In genomic region chr1:12052008-12052573, GRCh38 we compare ENCODE assay signal across 8 cellular contexts. TPM values are rescaled to one million over a fixed set of nuclear protein-coding genes. Genes with fewer than 3 reads are reported as not detected.
DNase-seq lines count a peak whose midpoint lies in the region; ATAC-seq and TF ChIP-seq lines count a peak whose summit lies in the region.

No MANE protein-coding gene starts in this region.

- DNase-seq in GM04503 (ENCODE audit: low read depth), result peak; percentile 51
- DNase-seq in fibroblast of lung (ENCODE audit: low read depth in 2 of 2), result peak; percentile 83 to 85
- peak; percentile 74 to 82 (median 79) for DNase-seq in ovary
- DNase-seq in DMS114 treated with DMSO at 0.1 percent for 48 hours (lab: John Stamatoyannopoulos, UW; ENCODE audit: unreplicated experiment), result no peak
- no peak for DNase-seq in DMS79 (lab: John Stamatoyannopoulos, UW)

- peak overlapping the region; percentile 18 for H3K27ac ChIP-seq in fibroblast of lung (ENCODE audit: insufficient read depth, low read length)
- H3K27ac ChIP-seq in ovary, result peak overlapping the region; percentile 63 to 76

- H3K9ac ChIP-seq in fibroblast of lung (ENCODE audit: insufficient read depth, low read length), result no peak overlapping the region

- H3K4me3 ChIP-seq in fibroblast of lung (replicated peaks in 1 of 4; ENCODE audit: control extremely low read depth in 1 of 4, insufficient read depth in 1 of 4, low read depth in 3 of 4, low read length in 4 of 4), result no peak overlapping the region
- H3K4me3 ChIP-seq in ovary, result no peak overlapping the region

- intact Hi-C loops in ovary (cut with DNase I), result no loop called here

- no peak overlapping the region for H3K4me3 Mint-ChIP-seq in T-helper 1 cell treated with Interleukin-12 subunit alpha and Interleukin-12 subunit beta and Interleukin-4 antibody, amounts not matched to agents 30 μg/mL and 1 μg/mL, for 36 hours

- H3K79me2 ChIP-seq in fibroblast of lung (ENCODE audit: control insufficient read depth, insufficient read depth, low read length), result no peaks in the 10 kb centered on the region

- H3K36me3 Mint-ChIP-seq in T-helper 1 cell treated with Interleukin-12 subunit alpha and Interleukin-12 subunit beta and Interleukin-4 antibody, amounts not matched to agents 30 μg/mL and 1 μg/mL, for 36 hours (ENCODE audit: low read depth), result no peaks in the 10 kb centered on the region

- H3K4me1 ChIP-seq in fibroblast of lung (ENCODE audit: control insufficient read depth, extremely low read depth, insufficient read depth, low read length) (peaks cover 4% of the 10 kb centered on the region), ovary (ENCODE audit: insufficient read depth) (peaks cover 6% of the 10 kb centered on the region)

- H3K36me3 ChIP-seq in fibroblast of lung (ENCODE audit: control insufficient read depth, insufficient read depth, low read length) (no peaks in the 10 kb centered on the region), ovary (no peaks in the 10 kb centered on the region)

- no peak for TF ChIP-seq POLR2A in ovary (IDR thresholded peaks at IDR 0.05)

- H3K27me3 ChIP-seq in fibroblast of lung (ENCODE audit: control insufficient read depth, insufficient read depth, low read length) (peaks cover 4% of the 10 kb centered on the region), ovary (no peaks in the 10 kb centered on the region)

- TF ChIP-seq EP300 in ovary (IDR thresholded peaks at IDR 0.05), result no peak

- no peaks in the 10 kb centered on the region for H4K20me1 ChIP-seq in fibroblast of lung (ENCODE audit: control insufficient read depth, extremely low read depth, insufficient read depth, low read length)

- no peak overlapping the region for H3K4me2 ChIP-seq in fibroblast of lung (ENCODE audit: extremely low read depth, insufficient read depth, low read length)

- H2AFZ ChIP-seq in fibroblast of lung (ENCODE audit: low read length), result peak overlapping the region; percentile 1

- no peaks in the 10 kb centered on the region for H3K27me3 Mint-ChIP-seq in T-helper 1 cell treated with Interleukin-12 subunit alpha and Interleukin-12 subunit beta and Interleukin-4 antibody, amounts not matched to agents 30 μg/mL and 1 μg/mL, for 36 hours (ENCODE audit: low read depth)

- no peak for TF ChIP-seq CTCF in fibroblast of lung (conservative IDR thresholded peaks at IDR 0.05 in 1 of 2, IDR thresholded peaks at IDR 0.05 in 1 of 2; ENCODE audit: low read depth in 1 of 2, low read length in 2 of 2)
- no peak for TF ChIP-seq CTCF in ovary (IDR thresholded peaks at IDR 0.05)

- H3K4me1 Mint-ChIP-seq in T-helper 1 cell treated with Interleukin-12 subunit alpha and Interleukin-12 subunit beta and Interleukin-4 antibody, amounts not matched to agents 30 μg/mL and 1 μg/mL, for 36 hours (ENCODE audit: low read depth), result peaks cover 34% of the 10 kb centered on the region

- H3K9me3 ChIP-seq in fibroblast of lung (ENCODE audit: control insufficient read depth, insufficient read depth, low read depth, low read length) (no peaks in the 10 kb centered on the region), ovary (no peaks in the 10 kb centered on the region)

- WGBS in ovary, 3 donors, result 12 to 14% (median 13%) methylated on average over 9 of the region's 9 CpGs

- ATAC-seq in GM19463 (IDR thresholded peaks at IDR 0.05; ENCODE audit: unreplicated experiment), result peak; percentile 66
- peak; percentile 70 for ATAC-seq in HG03342 (IDR thresholded peaks at IDR 0.05; ENCODE audit: unreplicated experiment)

- H3K9me3 Mint-ChIP-seq in T-helper 1 cell treated with Interleukin-12 subunit alpha and Interleukin-12 subunit beta and Interleukin-4 antibody, amounts not matched to agents 30 μg/mL and 1 μg/mL, for 36 hours, result no peaks in the 10 kb centered on the region

- H3K27ac Mint-ChIP-seq in T-helper 1 cell treated with Interleukin-12 subunit alpha and Interleukin-12 subunit beta and Interleukin-4 antibody, amounts not matched to agents 30 μg/mL and 1 μg/mL, for 36 hours, result peak overlapping the region; percentile 63

RNA-seq across cellular contexts. Expression of gene TNFRSF8, which starts 11.0 kb away (rescaled TPM):
- 0.26 TPM in 1 of 2 replicates, not detected in the other for total RNA-seq in fibroblast of lung
- polyA plus RNA-seq in fibroblast of lung, result 0.05 and 0.15 TPM in 2 replicates
- polyA plus RNA-seq in fibroblast of lung (2012), result 0.36 TPM in 1 of 2 replicates, not detected in the other
- polyA minus RNA-seq in fibroblast of lung (ENCODE audit: low replicate concordance), result 1.1 TPM in 1 of 2 replicates, not detected in the other
- total RNA-seq in ovary, result 10 to 100 TPM in 1 of 7 donors, under 1 TPM in 6; 0.25 to 10.9 (median 0.45) TPM
- polyA plus RNA-seq in ovary, result under 1 TPM; 0.17 to 0.65 TPM

RNA-seq across cellular contexts. Expression of gene MIIP, which starts 32.8 kb away (rescaled TPM):
- 27.1 and 28.8 TPM in 2 replicates for total RNA-seq in fibroblast of lung
- 5.2 and 7.1 TPM in 2 replicates for polyA plus RNA-seq in fibroblast of lung
- 9.7 and 16.4 TPM in 2 replicates for polyA plus RNA-seq in fibroblast of lung (2012)
- 14.1 and 18.2 TPM in 2 replicates for polyA minus RNA-seq in fibroblast of lung (ENCODE audit: low replicate concordance)
- total RNA-seq in ovary, result 10 to 100 TPM; 32.3 to 59.0 (median 36.4) TPM
- polyA plus RNA-seq in ovary, result 10 to 100 TPM in 1 of 2 donors, 1 to 10 TPM in 1; 3.3 to 42.8 TPM

Comparison
In these comparisons a context has a peak if more than half of its experiments do, and no peak if none do; other contexts are left out.
1. DNase-seq: peak in GM04503 (single experiment), fibroblast of lung (2 of 2) and ovary (5 of 5); none in DMS114 treated with DMSO at 0.1 percent for 48 hours (single experiment) and DMS79 (single experiment).